Comparison of ENCODE assay signal across 23 cellular contexts in genomic region chrX:2462780-2463179, GRCh38. TPM values are rescaled to one million over a fixed set of nuclear protein-coding genes. Genes with fewer than 3 reads are reported as not detected.
A peak's percentile ranks its signal among the peaks of the same experiment; 100 is the strongest.
DNase-seq lines count a peak whose midpoint lies in the region; ATAC-seq and TF ChIP-seq lines count a peak whose summit lies in the region.
"Had no signal": no experiment of that assay in that cellular context is flagged by ENCODE, and none has a peak within 500 bp of the region (broad histone marks: within the 10 kb centered on the region; RNA-seq: fewer than 3 reads in every experiment).

No MANE protein-coding gene starts in this region.

- H3K9ac ChIP-seq in HCT116 (ENCODE audit: low read length), result peak overlapping the region; percentile 69

- CTCF ChIA-PET in HCT116 (lab: Charles Lee), result no interaction called here

- ATAC-seq in HCT116 (no peak), HG03378 (IDR thresholded peaks at IDR 0.05; ENCODE audit: unreplicated experiment) (no peak), GM21576 (IDR thresholded peaks at IDR 0.05; ENCODE audit: unreplicated experiment) (no peak)
- ATAC-seq: A549, SK-N-SH treated with all-trans-retinoic acid at 6 μM for 48 hours had no signal

- H3K9me3 Mint-ChIP-seq in chondrocyte (ENCODE audit: low read depth), result no peaks in the 10 kb centered on the region
- peaks cover 2% of the 10 kb centered on the region for H3K9me3 Mint-ChIP-seq in glutamatergic neuron (ENCODE audit: unreplicated experiment)
- H3K9me3 Mint-ChIP-seq: HFFc6 had no signal

- H3K9me3 ChIP-seq in HCT116 (ENCODE audit: control insufficient read depth in 1 of 2, insufficient read depth in 1 of 2, low read depth in 1 of 2, low read length in 2 of 2), result no peaks in the 10 kb centered on the region
- H3K9me3 ChIP-seq: A549 had no signal

- no peaks in the 10 kb centered on the region for H3K36me3 ChIP-seq in HCT116 (ENCODE audit: control insufficient read depth in 1 of 2, insufficient read depth in 2 of 2, low read length in 2 of 2)

- no TSS peak for BruUV-seq in HCT116 (replicated peaks; lab: Mats Ljungman, UMichigan)

- RAD21 ChIA-PET in HCT116 (lab: Charles Lee; ENCODE audit: low non-redundant PET in 1 of 2, low total read pairs in 2 of 2, uncharacterized antibody in 2 of 2, unreplicated experiment in 2 of 2), result no interaction called here

- no peak for TF ChIP-seq POLR2A in HCT116 (IDR thresholded peaks at IDR 0.05; ENCODE audit: borderline replicate concordance, extremely low read depth, insufficient read depth, insufficient read length)

- H3K4me1 ChIP-seq in HCT116 (ENCODE audit: control insufficient read depth in 1 of 2, insufficient read depth in 2 of 2, low read length in 2 of 2), result peaks cover 10 to 50% of the 10 kb centered on the region in 2 experiments; a peak in 3 of 4 replicates

- H4K20me1 ChIP-seq in HCT116 (ENCODE audit: insufficient read depth), result no peaks in the 10 kb centered on the region

- intact Hi-C loops in HCT116 (cut with micrococcal nuclease), result no loop called here

- H3K9me2 ChIP-seq in HCT116 (ENCODE audit: insufficient read depth), result no peaks in the 10 kb centered on the region

- H3K27ac ChIP-seq in HCT116 (ENCODE audit: low read depth, low read length), result peak overlapping the region; percentile 92

- no peaks in the 10 kb centered on the region for H3K27me3 ChIP-seq in HCT116 (ENCODE audit: insufficient read depth, low read length)

- H3K27ac Mint-ChIP-seq in chondrocyte (ENCODE audit: unreplicated experiment) (peak overlapping the region; percentile 80), glutamatergic neuron (ENCODE audit: unreplicated experiment) (no peak overlapping the region)
- H3K27ac Mint-ChIP-seq: HFFc6 had no signal

- TF ChIP-seq RAD21 in HCT116 (IDR thresholded peaks at IDR 0.05; ENCODE audit: low read depth), result no peak

- peaks cover 32% of the 10 kb centered on the region for H3K4me1 Mint-ChIP-seq in chondrocyte (ENCODE audit: low read depth)
- H3K4me1 Mint-ChIP-seq in glutamatergic neuron (ENCODE audit: low read depth, unreplicated experiment), result peaks cover 3% of the 10 kb centered on the region

- peaks cover 32% of the 10 kb centered on the region for H3K79me2 ChIP-seq in HCT116 (ENCODE audit: insufficient read depth, low read length)

- H3K4me2 ChIP-seq in HCT116 (ENCODE audit: low read length), result peak overlapping the region; percentile 86

- POLR2A ChIA-PET in HCT116 (lab: Charles Lee), result no interaction called here

- DNase-seq in HCT116 (ENCODE audit: low read depth, low spot score) (no peak), chondrocyte (ENCODE audit: low spot score) (no peak), medulla oblongata (ENCODE audit: extremely low spot score) (peak; percentile 17), putamen (ENCODE audit: low spot score) (peak; percentile 6), glutamatergic neuron (no peak), AG08396 (ENCODE audit: low spot score) (no peak)
- DNase-seq: C1 segment of cervical spinal cord, DMS79 treated with DMSO at 0.1 percent for 48 hours, GOT3, HFFc6, Kasumi-1, MM.1S, NCI-H1092, NCI-H1436 treated with DMSO at 0.1 percent for 48 hours, NCI-H2029, NCI-H345, NCI-H524 treated with DMSO at 0.1 percent for 48 hours, RPMI8226, SHP77 treated with DMSO at 0.1 percent for 48 hours had no signal

- H3K36me3 Mint-ChIP-seq in chondrocyte (ENCODE audit: low read depth) (peaks cover 3% of the 10 kb centered on the region), glutamatergic neuron (ENCODE audit: unreplicated experiment) (peaks cover 4% of the 10 kb centered on the region)

- no peaks in the 10 kb centered on the region for H3K27me3 Mint-ChIP-seq in chondrocyte (ENCODE audit: low read depth)
- peaks cover 7% of the 10 kb centered on the region for H3K27me3 Mint-ChIP-seq in glutamatergic neuron (ENCODE audit: unreplicated experiment)

- TF ChIP-seq CTCF in HCT116 (IDR thresholded peaks at IDR 0.05 in 2 of 3, conservative IDR thresholded peaks at IDR 0.05 in 1 of 3; ENCODE audit: borderline replicate concordance in 1 of 3, insufficient read depth in 1 of 3, low read depth in 2 of 3, low read length in 2 of 3), result no peak
- TF ChIP-seq CTCF in chondrocyte (IDR thresholded peaks at IDR 0.05), result no peak
- no peak for TF ChIP-seq CTCF in glutamatergic neuron (IDR thresholded peaks at IDR 0.05; ENCODE audit: partially characterized antibody, unreplicated experiment)

- H3K4me3 Mint-ChIP-seq in chondrocyte (ENCODE audit: unreplicated experiment), result no peak overlapping the region
- no peak overlapping the region for H3K4me3 Mint-ChIP-seq in glutamatergic neuron (ENCODE audit: unreplicated experiment)
- H3K4me3 Mint-ChIP-seq: HFFc6 had no signal

- no peak overlapping the region for H2AFZ ChIP-seq in HCT116 (ENCODE audit: low read depth, low read length, poor library complexity, severe bottlenecking)

- H3K4me3 ChIP-seq in HCT116 (replicated peaks in 1 of 2; ENCODE audit: low read depth in 1 of 2, low read length in 2 of 2), result peak overlapping the region; percentile 47 to 57
- H3K4me3 ChIP-seq: A549 had no signal

TF ChIP-seq in HCT116, 20 proteins besides CTCF, POLR2A, EP300 and RAD21:
- TF ChIP-seq ZFX (IDR thresholded peaks at IDR 0.05) (no peak), JUND (IDR thresholded peaks at IDR 0.05) (no peak), YY1 (IDR thresholded peaks at IDR 0.05; ENCODE audit: extremely low read depth, insufficient replicate concordance, low read depth, low read length) (no peak), CBX3 (IDR thresholded peaks at IDR 0.05; ENCODE audit: low read depth) (no peak), FOSL1 (IDR thresholded peaks at IDR 0.05; ENCODE audit: low read depth) (no peak), ZNF274 (IDR thresholded peaks at IDR 0.05; ENCODE audit: low read depth, low read length) (no peak), SRF (IDR thresholded peaks at IDR 0.05; ENCODE audit: low read depth) (no peak), EZH2 (IDR thresholded peaks at IDR 0.05) (no peak), POLR2AphosphoS5 (IDR thresholded peaks at IDR 0.05; ENCODE audit: low read depth, low read length) (no peak), SP1 (IDR thresholded peaks at IDR 0.05; ENCODE audit: low read depth) (no peak), ELF1 (IDR thresholded peaks at IDR 0.05; ENCODE audit: borderline replicate concordance, low read depth) (no peak), EGR1 (IDR thresholded peaks at IDR 0.05; ENCODE audit: low read depth) (no peak)
- TF ChIP-seq, protein P1, sequence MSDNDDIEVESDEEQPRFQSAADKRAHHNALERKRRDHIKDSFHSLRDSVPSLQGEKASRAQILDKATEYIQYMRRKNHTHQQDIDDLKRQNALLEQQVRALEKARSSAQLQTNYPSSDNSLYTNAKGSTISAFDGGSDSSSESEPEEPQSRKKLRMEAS (IDR thresholded peaks at IDR 0.05), result no peak

RNA-seq across cellular contexts. Expression of gene DHRSX, which starts 38.0 kb away (rescaled TPM):
- total RNA-seq in HCT116 (2021; ENCODE audit: unreplicated experiment), result 11.9 TPM
- polyA plus RNA-seq in HCT116 (2012), result 14.0 and 15.9 TPM in 2 replicates
- 30.1 to 35.2 TPM (median 35.0 TPM) in 3 replicates for total RNA-seq in chondrocyte
- 37.1 TPM for total RNA-seq in glutamatergic neuron (ENCODE audit: unreplicated experiment)

RNA-seq across cellular contexts. Expression of gene ZBED1, which starts 38.0 kb away (rescaled TPM):
- total RNA-seq in HCT116 (2021; ENCODE audit: unreplicated experiment), result 21.0 TPM
- 10.7 and 11.8 TPM in 2 replicates for polyA plus RNA-seq in HCT116 (2012)
- total RNA-seq in chondrocyte, result 39.8 to 45.0 TPM (median 40.1 TPM) in 3 replicates
- total RNA-seq in glutamatergic neuron (ENCODE audit: unreplicated experiment), result 45.4 TPM

Comparison
In these comparisons a context has a peak if more than half of its experiments do, and no peak if none do; other contexts are left out.
1. DNase-seq: peak in medulla oblongata (single experiment) and putamen (single experiment); none in HCT116 (single experiment), chondrocyte (single experiment), glutamatergic neuron (single experiment) and AG08396 (single experiment).